1 cellular context compared by ENCODE assay signal in the genomic region with DNA sequence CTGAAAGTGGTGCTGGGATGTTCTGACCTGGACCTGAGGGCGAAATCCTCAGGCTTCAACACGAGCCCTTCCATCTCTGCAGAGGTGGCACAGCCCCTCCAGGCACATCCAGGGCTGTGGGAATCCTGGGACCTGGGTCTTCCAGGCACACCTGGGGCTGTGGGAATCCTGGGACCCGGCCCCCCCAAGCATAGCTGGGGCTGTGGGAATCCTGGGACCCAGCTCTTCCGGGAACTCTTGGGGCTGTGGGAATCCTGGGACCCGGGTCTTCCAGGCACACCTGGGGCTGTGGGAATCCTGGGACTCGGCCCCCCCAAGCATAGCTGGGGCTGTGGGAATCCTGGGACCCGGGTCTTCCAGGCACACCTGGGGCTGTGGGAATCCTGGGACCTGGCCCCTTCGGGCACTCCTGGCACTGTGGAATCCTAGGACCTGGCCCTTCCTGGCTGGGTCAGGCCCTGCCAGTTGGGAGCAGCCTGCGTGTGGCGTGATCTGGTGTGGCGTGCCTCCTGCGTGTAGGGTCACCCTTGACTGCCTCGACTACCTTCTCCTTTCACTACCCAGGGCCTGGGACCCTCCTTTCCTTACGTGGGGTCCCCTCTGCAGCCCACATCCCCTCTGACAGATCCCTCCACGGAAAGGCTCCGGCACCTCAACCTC.
TF ChIP-seq lines count a peak whose summit lies in the region.

No MANE protein-coding gene starts in this region.

TF ChIP-seq in WTC11, 78 proteins besides CTCF, POLR2A, EP300 and RAD21 (continued from another document):
- TF ChIP-seq, protein P1, sequence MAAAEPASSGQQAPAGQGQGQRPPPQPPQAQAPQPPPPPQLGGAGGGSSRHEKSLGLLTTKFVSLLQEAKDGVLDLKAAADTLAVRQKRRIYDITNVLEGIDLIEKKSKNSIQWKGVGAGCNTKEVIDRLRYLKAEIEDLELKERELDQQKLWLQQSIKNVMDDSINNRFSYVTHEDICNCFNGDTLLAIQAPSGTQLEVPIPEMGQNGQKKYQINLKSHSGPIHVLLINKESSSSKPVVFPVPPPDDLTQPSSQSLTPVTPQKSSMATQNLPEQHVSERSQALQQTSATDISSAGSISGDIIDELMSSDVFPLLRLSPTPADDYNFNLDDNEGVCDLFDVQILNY (CRISPR knock-in tag; IDR thresholded peaks at IDR 0.05), result no peak
- TF ChIP-seq ETV6 (CRISPR knock-in tag; IDR thresholded peaks at IDR 0.05), result no peak
